16 cellular contexts compared by ENCODE assay signal in the genomic region with DNA sequence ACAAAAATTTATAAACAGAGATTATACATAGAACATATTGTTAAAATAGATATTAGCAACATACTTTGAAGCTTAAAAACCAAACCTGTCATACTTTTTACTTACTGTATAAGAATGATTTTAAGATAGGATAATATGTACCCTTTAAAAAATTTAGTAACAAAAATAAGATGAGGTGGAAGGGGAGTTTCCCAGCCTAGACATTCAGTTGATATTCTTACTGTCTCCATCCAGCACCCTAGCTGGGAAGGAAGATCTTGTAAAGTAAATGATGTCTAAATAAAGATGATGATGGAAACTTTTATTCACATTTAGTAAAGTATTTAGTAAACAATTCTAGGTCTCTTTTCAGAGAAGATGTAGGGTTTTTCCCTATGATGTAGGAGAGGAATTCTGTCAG.
"Had no signal": no experiment of that assay in that cellular context is flagged by ENCODE, and none has a peak within 500 bp of the region (broad histone marks: within the 10 kb centered on the region; RNA-seq: fewer than 3 reads in every experiment).

No MANE protein-coding gene starts in this region.

- H3K27me3 ChIP-seq: pancreas, thyroid gland had no signal

- H3K27ac ChIP-seq: pancreas had no signal

- H3K27me3 Mint-ChIP-seq: activated CD8-positive, alpha-beta memory T cell treated with anti-CD3 and anti-CD28 coated beads, Interleukin-2, amount 10 ng/mL, durations not matched to agents 7 days and 5 days; activated naive CD8-positive, alpha-beta T cell treated with anti-CD3 and anti-CD28 coated beads, Interleukin-2, amount 50 U/mL, for 24 hours; stimulated activated memory B cell treated with anti-CD40 and anti-IgM and Interleukin-4, amounts not matched to agents 10 μg/mL and 1 μg/mL and 100 μg/mL, for 72 hours had no signal

- H3K9me3 ChIP-seq: pancreas, thyroid gland had no signal

- FAIRE-seq: bronchial epithelial cell, urothelium cell line had no signal

- DNase-seq: activated CD4-positive, alpha-beta T cell treated with anti-CD3 and anti-CD28 coated beads, Interleukin-2, amount 50 U/mL, for 4 hours; activated CD4-positive, CD25-positive, alpha-beta regulatory T cell treated with anti-CD3 and anti-CD28 coated beads, Interleukin-2, amount 50 U/mL, for 72 hours; activated CD8-positive, alpha-beta memory T cell treated with anti-CD3 and anti-CD28 coated beads, Interleukin-2, amount 10 ng/mL, durations not matched to agents 7 days and 5 days; activated naive CD4-positive, alpha-beta T cell treated with anti-CD3 and anti-CD28 coated beads for 36 hours; activated naive CD8-positive, alpha-beta T cell treated with anti-CD3 and anti-CD28 coated beads, Interleukin-2, amount 50 U/mL, for 24 hours; activated T-cell treated with anti-CD3 and anti-CD28 coated beads, Interleukin-2, amount 50 U/mL, for 1 hour; aorta; glutamatergic neuron; left cardiac atrium; mammary epithelial cell; pancreas; thyroid gland had no signal

- ATAC-seq: activated CD8-positive, alpha-beta memory T cell treated with anti-CD3 and anti-CD28 coated beads, Interleukin-2, amount 10 ng/mL, durations not matched to agents 7 days and 5 days; activated naive CD8-positive, alpha-beta T cell treated with anti-CD3 and anti-CD28 coated beads, Interleukin-2, amount 50 U/mL, for 24 hours; left cardiac atrium; pancreas; stimulated activated memory B cell treated with anti-CD40 and anti-IgM and Interleukin-4, amounts not matched to agents 10 μg/mL and 1 μg/mL and 100 μg/mL, for 72 hours had no signal

- H3K4me3 Mint-ChIP-seq: activated CD8-positive, alpha-beta memory T cell treated with anti-CD3 and anti-CD28 coated beads, Interleukin-2, amount 10 ng/mL, durations not matched to agents 7 days and 5 days; activated naive CD4-positive, alpha-beta T cell treated with anti-CD3 and anti-CD28 coated beads for 36 hours; activated naive CD8-positive, alpha-beta T cell treated with anti-CD3 and anti-CD28 coated beads, Interleukin-2, amount 50 U/mL, for 24 hours; stimulated activated memory B cell treated with anti-CD40 and anti-IgM and Interleukin-4, amounts not matched to agents 10 μg/mL and 1 μg/mL and 100 μg/mL, for 72 hours had no signal

- H3K9me3 Mint-ChIP-seq: activated naive CD4-positive, alpha-beta T cell treated with anti-CD3 and anti-CD28 coated beads for 36 hours; activated naive CD8-positive, alpha-beta T cell treated with anti-CD3 and anti-CD28 coated beads, Interleukin-2, amount 50 U/mL, for 24 hours; activated T-helper 2 cell treated with anti-CD3 and anti-CD28 coated beads, Interferon-gamma antibody, Interleukin-2, Interleukin-4, amounts not matched to agents 10 μg/mL and 5 μg/mL and 100 μg/mL, durations not matched to agents 14 hours and 24 hours and 36 hours; stimulated activated memory B cell treated with anti-CD40 and anti-IgM and Interleukin-4, amounts not matched to agents 10 μg/mL and 1 μg/mL and 100 μg/mL, for 72 hours had no signal

- H3K4me1 Mint-ChIP-seq: stimulated activated memory B cell treated with anti-CD40 and anti-IgM and Interleukin-4, amounts not matched to agents 10 μg/mL and 1 μg/mL and 100 μg/mL, for 72 hours had no signal

- H3K4me3 ChIP-seq: pancreas, thyroid gland had no signal

- H3K36me3 ChIP-seq: pancreas, thyroid gland had no signal

- H3K27ac Mint-ChIP-seq: activated CD8-positive, alpha-beta memory T cell treated with anti-CD3 and anti-CD28 coated beads, Interleukin-2, amount 10 ng/mL, durations not matched to agents 7 days and 5 days; activated naive CD4-positive, alpha-beta T cell treated with anti-CD3 and anti-CD28 coated beads for 36 hours; activated naive CD8-positive, alpha-beta T cell treated with anti-CD3 and anti-CD28 coated beads, Interleukin-2, amount 50 U/mL, for 24 hours; activated T-helper 2 cell treated with anti-CD3 and anti-CD28 coated beads, Interferon-gamma antibody, Interleukin-2, Interleukin-4, amounts not matched to agents 10 μg/mL and 5 μg/mL and 100 μg/mL, durations not matched to agents 14 hours and 24 hours and 36 hours; stimulated activated memory B cell treated with anti-CD40 and anti-IgM and Interleukin-4, amounts not matched to agents 10 μg/mL and 1 μg/mL and 100 μg/mL, for 72 hours had no signal
